13 cellular contexts compared by ENCODE assay signal in the genomic region with DNA sequence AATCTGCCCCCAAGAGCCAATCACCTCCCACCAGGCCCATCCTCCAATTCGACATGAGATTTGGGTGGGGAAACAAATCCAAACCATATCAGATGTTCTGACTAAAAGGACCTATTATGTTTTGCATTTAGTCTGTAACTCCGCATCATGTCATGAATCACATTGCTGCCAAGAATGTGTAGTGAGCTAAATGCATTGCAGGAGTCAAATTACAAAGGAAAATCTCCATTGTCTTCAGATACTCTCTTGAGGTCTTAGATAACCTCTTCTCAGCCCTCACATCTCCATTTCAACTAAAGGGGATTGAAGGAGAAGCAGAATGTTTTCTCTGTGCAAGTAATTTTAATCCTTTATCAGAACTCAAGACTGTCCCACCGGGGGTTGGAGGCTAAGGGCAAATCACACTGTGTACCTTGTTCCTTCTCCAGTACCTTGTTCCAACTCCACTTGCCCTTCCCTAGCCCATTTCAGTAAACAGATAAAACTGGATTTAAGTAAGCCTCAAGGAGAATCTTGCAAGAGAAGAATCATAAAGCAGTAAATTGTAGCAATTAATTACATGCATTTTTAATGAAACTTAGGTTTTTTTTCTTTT. TPM values are rescaled to one million over a fixed set of nuclear protein-coding genes. Genes with fewer than 3 reads are reported as not detected.
A peak's percentile ranks its signal among the peaks of the same experiment; 100 is the strongest.
DNase-seq lines count a peak whose midpoint lies in the region; ATAC-seq and TF ChIP-seq lines count a peak whose summit lies in the region.
"Had no signal": no experiment of that assay in that cellular context is flagged by ENCODE, and none has a peak within 500 bp of the region (broad histone marks: within the 10 kb centered on the region; RNA-seq: fewer than 3 reads in every experiment).

No MANE protein-coding gene starts in this region.

- ATAC-seq in WTC11 (peak; percentile 73), GM21360 (IDR thresholded peaks at IDR 0.05; ENCODE audit: unreplicated experiment) (no peak)
- ATAC-seq: naive thymus-derived CD4-positive, alpha-beta T cell had no signal

- H3K9me3 Mint-ChIP-seq in WTC11, result no peaks in the 10 kb centered on the region

- 0 out of 2 replicates have a peak, but pooled peaks cover 4% of the 10 kb centered on the region for H3K27me3 Mint-ChIP-seq in WTC11 (ENCODE audit: low read depth)

- H3K4me1 Mint-ChIP-seq in WTC11, result peaks cover 9% of the 10 kb centered on the region
- H3K4me1 Mint-ChIP-seq: naive thymus-derived CD4-positive, alpha-beta T cell had no signal

- CTCF ChIA-PET in WTC11 (lab: Charles Lee), result no interaction called here

- H3K27ac Mint-ChIP-seq in WTC11, result no peak overlapping the region
- H3K27ac Mint-ChIP-seq: naive thymus-derived CD4-positive, alpha-beta T cell had no signal

- H3K4me3 ChIP-seq in AG10803 (ENCODE audit: low read length) (no peak overlapping the region), H7 (ENCODE audit: insufficient read depth, low read depth, low read length) (no peak overlapping the region)
- H3K4me3 ChIP-seq: uterus had no signal

- H3K27me3 ChIP-seq in H7 (ENCODE audit: control insufficient read depth, insufficient read depth, low read length), result no peaks in the 10 kb centered on the region; the same call in 1 of the 2 replicates
- H3K27me3 ChIP-seq: uterus had no signal

- H3K36me3 Mint-ChIP-seq in WTC11, result no peaks in the 10 kb centered on the region
- H3K36me3 Mint-ChIP-seq: naive thymus-derived CD4-positive, alpha-beta T cell had no signal

- H3K4me3 Mint-ChIP-seq in WTC11, result no peak overlapping the region
- H3K4me3 Mint-ChIP-seq: naive thymus-derived CD4-positive, alpha-beta T cell had no signal

- TF ChIP-seq CTCF in AG10803 (conservative IDR thresholded peaks at IDR 0.05; ENCODE audit: low read length) (no peak), WTC11 (IDR thresholded peaks at IDR 0.05) (no peak)

- H3K36me3 ChIP-seq in H7 (replicated peaks; ENCODE audit: control insufficient read depth, insufficient read depth, low read length), result no peaks in the 10 kb centered on the region
- H3K36me3 ChIP-seq: uterus had no signal

- DNase-seq in AG10803 (ENCODE audit: low read depth), result peak; percentile 48
- DNase-seq in HS-27A (ENCODE audit: low read depth), result peak; percentile 55
- DNase-seq in WTC11 (ENCODE audit: low spot score), result no peak
- DNase-seq in glomerular endothelial cell (ENCODE audit: extremely low read depth, low read depth, low spot score), result peak; percentile 47
- no peak for DNase-seq in NCI-H2196 treated with DMSO at 0.1 percent for 48 hours (lab: John Stamatoyannopoulos, UW; ENCODE audit: unreplicated experiment)
- no peak for DNase-seq in occipital lobe (lab: John Stamatoyannopoulos, UW)
- no peak for DNase-seq in H7
- DNase-seq: kidney; naive thymus-derived CD4-positive, alpha-beta T cell; NCI-H2081; SHP77; uterus had no signal

- POLR2A ChIA-PET in WTC11 (lab: Charles Lee), result no interaction called here

TF ChIP-seq in WTC11, 78 proteins besides CTCF, POLR2A, EP300 and RAD21:
- TF ChIP-seq, protein P1, sequence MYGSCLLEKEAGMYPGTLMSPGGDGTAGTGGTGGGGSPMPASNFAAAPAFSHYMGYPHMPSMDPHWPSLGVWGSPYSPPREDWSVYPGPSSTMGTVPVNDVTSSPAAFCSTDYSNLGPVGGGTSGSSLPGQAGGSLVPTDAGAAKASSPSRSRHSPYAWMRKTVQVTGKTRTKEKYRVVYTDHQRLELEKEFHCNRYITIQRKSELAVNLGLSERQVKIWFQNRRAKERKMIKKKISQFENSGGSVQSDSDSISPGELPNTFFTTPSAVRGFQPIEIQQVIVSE (CRISPR knock-in tag; IDR thresholded peaks at IDR 0.05; ENCODE audit: borderline replicate concordance), result no peak
- TF ChIP-seq SOX15 (CRISPR knock-in tag; IDR thresholded peaks at IDR 0.05), result no peak
- TF ChIP-seq, protein P2, sequence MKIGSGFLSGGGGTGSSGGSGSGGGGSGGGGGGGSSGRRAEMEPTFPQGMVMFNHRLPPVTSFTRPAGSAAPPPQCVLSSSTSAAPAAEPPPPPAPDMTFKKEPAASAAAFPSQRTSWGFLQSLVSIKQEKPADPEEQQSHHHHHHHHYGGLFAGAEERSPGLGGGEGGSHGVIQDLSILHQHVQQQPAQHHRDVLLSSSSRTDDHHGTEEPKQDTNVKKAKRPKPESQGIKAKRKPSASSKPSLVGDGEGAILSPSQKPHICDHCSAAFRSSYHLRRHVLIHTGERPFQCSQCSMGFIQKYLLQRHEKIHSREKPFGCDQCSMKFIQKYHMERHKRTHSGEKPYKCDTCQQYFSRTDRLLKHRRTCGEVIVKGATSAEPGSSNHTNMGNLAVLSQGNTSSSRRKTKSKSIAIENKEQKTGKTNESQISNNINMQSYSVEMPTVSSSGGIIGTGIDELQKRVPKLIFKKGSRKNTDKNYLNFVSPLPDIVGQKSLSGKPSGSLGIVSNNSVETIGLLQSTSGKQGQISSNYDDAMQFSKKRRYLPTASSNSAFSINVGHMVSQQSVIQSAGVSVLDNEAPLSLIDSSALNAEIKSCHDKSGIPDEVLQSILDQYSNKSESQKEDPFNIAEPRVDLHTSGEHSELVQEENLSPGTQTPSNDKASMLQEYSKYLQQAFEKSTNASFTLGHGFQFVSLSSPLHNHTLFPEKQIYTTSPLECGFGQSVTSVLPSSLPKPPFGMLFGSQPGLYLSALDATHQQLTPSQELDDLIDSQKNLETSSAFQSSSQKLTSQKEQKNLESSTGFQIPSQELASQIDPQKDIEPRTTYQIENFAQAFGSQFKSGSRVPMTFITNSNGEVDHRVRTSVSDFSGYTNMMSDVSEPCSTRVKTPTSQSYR (CRISPR knock-in tag; IDR thresholded peaks at IDR 0.05), result no peak

RNA-seq across cellular contexts. Expression of a gene that starts 34.1 kb away (rescaled TPM):
- 36.4 to 41.0 TPM (median 37.8 TPM) in 3 replicates for total RNA-seq in WTC11 (2021)
- 19.2 and 20.0 TPM in 2 replicates for total RNA-seq in glomerular endothelial cell
- 34.5 TPM for total RNA-seq in occipital lobe
- 57.7 and 67.2 TPM in 2 replicates for total RNA-seq in H7 (2014; rRNA removed; shearing (Covaris generic))

RNA-seq across cellular contexts. Expression of a gene that starts 35.4 kb away (rescaled TPM):
- total RNA-seq in WTC11 (2021), result 17.2 to 20.7 TPM (median 18.6 TPM) in 3 replicates
- total RNA-seq in glomerular endothelial cell, result 34.3 and 36.1 TPM in 2 replicates
- 42.1 TPM for total RNA-seq in occipital lobe
- total RNA-seq in H7 (2014; rRNA removed; shearing (Covaris generic)), result 19.5 TPM in 2 replicates

Comparison
In these comparisons a context has a peak if more than half of its experiments do, and no peak if none do; other contexts are left out.
1. DNase-seq: peak in AG10803 (single experiment), HS-27A (single experiment) and glomerular endothelial cell (single experiment); none in WTC11 (single experiment), NCI-H2196 treated with DMSO at 0.1 percent for 48 hours (single experiment), occipital lobe (single experiment) and H7 (single experiment).